Comparison of ENCODE assay signal across 25 cellular contexts in genomic region chr10:21205328-21205727, GRCh38.
"Had no signal": no experiment of that assay in that cellular context is flagged by ENCODE, and none has a peak within 500 bp of the region (broad histone marks: within the 10 kb centered on the region; RNA-seq: fewer than 3 reads in every experiment).

No MANE protein-coding gene starts in this region.

- H3K27ac ChIP-seq: heart right ventricle, hepatocyte, lower lobe of right lung, right atrium auricular region, sigmoid colon, tibial nerve, uterus had no signal

- ATAC-seq: heart right ventricle; left cardiac atrium; left lobe of liver; left ventricle myocardium superior; lower lobe of right lung; naive thymus-derived CD8-positive, alpha-beta T cell; stimulated activated memory B cell treated with anti-CD40 and anti-IgM and Interleukin-4, amounts not matched to agents 10 μg/mL and 1 μg/mL and 100 μg/mL, for 72 hours; stimulated activated naive CD8-positive, alpha-beta T cell treated with anti-CD3 and anti-CD28 coated beads, Interleukin-15, amount 100 ng/mL, for 72 hours had no signal

- H3K79me2 ChIP-seq: hepatocyte had no signal

- H3K4me1 ChIP-seq: lower lobe of right lung, sigmoid colon, tibial nerve, uterus had no signal

- DNase-seq: heart right ventricle; islet precursor cell; kidney glomerular epithelial cell; left cardiac atrium; left ventricle myocardium superior; lower lobe of right lung; mammary epithelial cell; mesenchymal stem cell; naive thymus-derived CD8-positive, alpha-beta T cell; nucleus accumbens; sigmoid colon; stimulated activated CD4-positive, alpha-beta T cell treated with anti-CD3 and anti-CD28 coated beads, Interleukin-1b, Interleukin-23, amount 100 ng/mL, for 48 hours; stimulated activated CD4-positive, alpha-beta T cell treated with anti-CD3 and anti-CD28 coated beads, Interleukin-2, amount 100 ng/mL, for 48 hours; stimulated activated CD4-positive, alpha-beta T cell treated with anti-CD3 and anti-CD28 coated beads, Interleukin-4, amount 100 ng/mL, for 4 hours; stimulated activated CD8-positive, alpha-beta memory T cell treated with anti-CD3 and anti-CD28 coated beads, Interleukin-4, amount 100 ng/mL, for 48 hours; stimulated activated naive CD4-positive, alpha-beta T cell treated with Interleukin-2 at 50 U/mL for 16 hours; stimulated activated naive CD8-positive, alpha-beta T cell treated with anti-CD3 and anti-CD28 coated beads, Interleukin-15, amount 100 ng/mL, for 72 hours; substantia nigra; uterus had no signal

- H2AFZ ChIP-seq: hepatocyte had no signal

- H3K9me3 ChIP-seq: lower lobe of right lung, uterus had no signal

- H3K4me2 ChIP-seq: hepatocyte, smooth muscle cell had no signal

- H3K27me3 ChIP-seq: heart right ventricle, hepatocyte, right atrium auricular region, sigmoid colon, tibial nerve, uterus had no signal

- H3K4me3 ChIP-seq: heart right ventricle, hepatocyte, lower lobe of right lung, right atrium auricular region, sigmoid colon, smooth muscle cell, tibial nerve, uterus had no signal

- H3K36me3 ChIP-seq: heart right ventricle, lower lobe of right lung, right atrium auricular region, sigmoid colon, tibial nerve, uterus had no signal
